ENCODE assay signal across 12 cellular contexts in the genomic region with DNA sequence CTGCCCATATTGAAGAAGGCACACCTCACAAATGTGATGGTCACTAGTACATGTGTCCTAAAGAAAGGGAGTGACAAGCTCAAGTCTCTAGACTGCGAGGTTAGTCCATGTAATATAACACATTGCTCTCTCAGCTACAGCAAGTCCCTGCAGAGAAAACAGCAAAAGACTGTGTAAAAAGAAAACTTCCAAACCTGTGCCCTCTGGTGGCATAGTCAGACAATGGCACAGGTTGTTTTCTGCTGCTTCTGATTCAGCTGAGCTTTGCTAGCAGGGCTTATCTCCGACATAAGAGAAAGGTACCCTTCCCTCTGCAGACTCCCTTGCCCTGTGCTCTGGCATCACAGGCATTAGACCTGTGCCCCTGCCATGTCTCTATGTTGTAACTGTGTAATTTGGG. TPM values are rescaled to one million over a fixed set of nuclear protein-coding genes. Genes with fewer than 3 reads are reported as not detected.
DNase-seq lines count a peak whose midpoint lies in the region; ATAC-seq and TF ChIP-seq lines count a peak whose summit lies in the region.
"Had no signal": no experiment of that assay in that cellular context is flagged by ENCODE, and none has a peak within 500 bp of the region (broad histone marks: within the 10 kb centered on the region; RNA-seq: fewer than 3 reads in every experiment).

No MANE protein-coding gene starts in this region.

- H3K4me3 ChIP-seq in KMS-11 (IDR thresholded peaks at IDR 0.05; ENCODE audit: insufficient read depth, low read depth, low read length) (no peak overlapping the region), left lung (no peak overlapping the region), gastrocnemius medialis (no peak overlapping the region)

- no peak overlapping the region for H3K27ac ChIP-seq in KMS-11
- H3K27ac ChIP-seq in left lung, result no peak overlapping the region
- no peak overlapping the region for H3K27ac ChIP-seq in gastrocnemius medialis
- H3K27ac ChIP-seq: neutrophil had no signal

- peak; percentile 3 for DNase-seq in COLO829 (ENCODE audit: low spot score)
- DNase-seq in astrocyte of the hippocampus (ENCODE audit: low read depth, low spot score), result peak; percentile 22
- DNase-seq in left lung, result no peak
- no peak for DNase-seq in activated effector memory CD4-positive, alpha-beta T cell treated with Interleukin-2 at 50 U/mL for 16 hours
- no peak for DNase-seq in gastrocnemius medialis
- no peak for DNase-seq in DMS153 (lab: John Stamatoyannopoulos, UW)
- DNase-seq: activated naive CD4-positive, alpha-beta T cell treated with anti-CD3 and anti-CD28 coated beads for 36 hours; NCI-H1092 treated with DMSO at 0.1 percent for 48 hours; T1000 had no signal

- H3K9ac ChIP-seq in KMS-11, result no peak overlapping the region

- H3K27me3 ChIP-seq in KMS-11 (ENCODE audit: insufficient read depth, low read depth), result no peaks in the 10 kb centered on the region
- H3K27me3 ChIP-seq in left lung, result peaks cover 0 to 8% of the 10 kb centered on the region in 2 donors
- H3K27me3 ChIP-seq in gastrocnemius medialis, result peaks cover 0 to 2% (median 0%) of the 10 kb centered on the region in 3 donors
- H3K27me3 ChIP-seq: neutrophil had no signal

- H3K36me3 ChIP-seq in KMS-11 (ENCODE audit: insufficient read depth) (no peaks in the 10 kb centered on the region), left lung (no peaks in the 10 kb centered on the region), gastrocnemius medialis (no peaks in the 10 kb centered on the region)
- H3K36me3 ChIP-seq: neutrophil had no signal

- H3K9me3 ChIP-seq in left lung (no peaks in the 10 kb centered on the region), gastrocnemius medialis (no peaks in the 10 kb centered on the region)
- H3K9me3 ChIP-seq: neutrophil had no signal

- peak; percentile 49 for TF ChIP-seq CTCF in KMS-11 (conservative IDR thresholded peaks at IDR 0.05; ENCODE audit: low read depth, low read length)
- TF ChIP-seq CTCF in left lung (IDR thresholded peaks at IDR 0.05), result peak in 1 of 2 donors; percentile 16
- TF ChIP-seq CTCF in gastrocnemius medialis (IDR thresholded peaks at IDR 0.05 in 4 of 5, conservative IDR thresholded peaks at IDR 0.05 in 1 of 5), result no peak

- in situ Hi-C loops in gastrocnemius medialis (cut with MboI; ENCODE audit: low sequenced_read_pairs in 4 of 4), result no loop called here

- H3K4me2 ChIP-seq in KMS-11, result no peak overlapping the region

- no peaks in the 10 kb centered on the region for H4K20me1 ChIP-seq in KMS-11 (ENCODE audit: insufficient read depth)

- H3K4me1 ChIP-seq in KMS-11 (ENCODE audit: low read depth, poor library complexity, severe bottlenecking), result no peaks in the 10 kb centered on the region
- H3K4me1 ChIP-seq in left lung, result no peaks in the 10 kb centered on the region
- no peaks in the 10 kb centered on the region for H3K4me1 ChIP-seq in gastrocnemius medialis

- intact Hi-C loops in left lung (cut with DNase I), result no loop called here
- intact Hi-C loops in gastrocnemius medialis (cut with DNase I; ENCODE audit: low total_unique reads), result no loop called here

- ATAC-seq in left lung (peak; percentile 53), gastrocnemius medialis (no peak), GM21723 (IDR thresholded peaks at IDR 0.05; ENCODE audit: unreplicated experiment) (no peak)

- H2AFZ ChIP-seq in KMS-11 (ENCODE audit: low read depth), result no peak overlapping the region

- no peaks in the 10 kb centered on the region for H3K79me2 ChIP-seq in KMS-11 (ENCODE audit: insufficient read depth, low read depth)

- TF ChIP-seq POLR2A in gastrocnemius medialis (IDR thresholded peaks at IDR 0.05), result no peak

RNA-seq across cellular contexts. Expression of a gene that starts 1.4 kb away (rescaled TPM):
- total RNA-seq in left lung, result not detected
- under 1 TPM in 1 of 4 donors, not detected in 3; 0.24 TPM for total RNA-seq in gastrocnemius medialis
- total RNA-seq: activated naive CD4-positive, alpha-beta T cell treated with anti-CD3 and anti-CD28 coated beads for 36 hours had no signal

Comparison
In these comparisons a context has a peak if more than half of its experiments do, and no peak if none do; other contexts are left out.
1. DNase-seq: peak in COLO829 (single experiment) and astrocyte of the hippocampus (single experiment); none in left lung (0 of 2), activated effector memory CD4-positive, alpha-beta T cell treated with Interleukin-2 at 50 U/mL for 16 hours (single experiment), gastrocnemius medialis (0 of 2) and DMS153 (single experiment).